ENCODE assay signal across 21 cellular contexts in the genomic region with DNA sequence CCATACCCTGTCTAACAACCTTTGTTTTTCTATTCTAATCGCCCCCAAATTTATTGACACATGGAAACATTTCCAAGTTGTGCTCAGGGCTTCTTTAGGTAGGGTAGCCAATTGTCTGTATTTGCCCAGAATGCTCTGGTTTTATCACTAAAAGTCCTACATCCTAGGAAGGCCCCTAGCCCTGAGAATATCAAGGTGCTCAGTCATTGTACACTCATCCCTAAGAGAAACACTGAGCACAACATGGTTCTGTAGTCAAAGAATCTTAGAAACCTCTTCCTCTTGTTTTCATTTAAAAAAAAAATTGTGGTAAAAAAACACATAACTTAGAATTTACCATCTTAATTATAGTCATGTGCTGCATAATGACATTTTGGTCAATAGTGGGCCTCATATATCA.
"Had no signal": no experiment of that assay in that cellular context is flagged by ENCODE, and none has a peak within 500 bp of the region (broad histone marks: within the 10 kb centered on the region; RNA-seq: fewer than 3 reads in every experiment).

No MANE protein-coding gene starts in this region.

- H3K27me3 Mint-ChIP-seq: naive thymus-derived CD4-positive, alpha-beta T cell; natural killer cell treated with Interleukin-12 subunit alpha and Interleukin-12 subunit beta and Interleukin-15 and Interleukin-18, amount 100 ng/mL, for 72 hours; stimulated activated memory B cell treated with anti-CD40 and anti-IgM and Interleukin-4, amounts not matched to agents 10 μg/mL and 1 μg/mL and 100 μg/mL, for 72 hours; stimulated activated naive CD8-positive, alpha-beta T cell treated with anti-CD3 and anti-CD28 coated beads, Interleukin-15, amount 100 ng/mL, for 72 hours had no signal

- H3K27ac Mint-ChIP-seq: naive thymus-derived CD4-positive, alpha-beta T cell; natural killer cell treated with Interleukin-12 subunit alpha and Interleukin-12 subunit beta and Interleukin-15 and Interleukin-18, amount 100 ng/mL, for 72 hours; progenitor cell of endocrine pancreas; stimulated activated memory B cell treated with anti-CD40 and anti-IgM and Interleukin-4, amounts not matched to agents 10 μg/mL and 1 μg/mL and 100 μg/mL, for 72 hours; stimulated activated naive CD8-positive, alpha-beta T cell treated with anti-CD3 and anti-CD28 coated beads, Interleukin-15, amount 100 ng/mL, for 72 hours had no signal

- H3K4me1 Mint-ChIP-seq: naive thymus-derived CD4-positive, alpha-beta T cell; stimulated activated memory B cell treated with anti-CD40 and anti-IgM and Interleukin-4, amounts not matched to agents 10 μg/mL and 1 μg/mL and 100 μg/mL, for 72 hours; stimulated activated naive CD8-positive, alpha-beta T cell treated with anti-CD3 and anti-CD28 coated beads, Interleukin-15, amount 100 ng/mL, for 72 hours had no signal

- DNase-seq: islet precursor cell; left colon; left lung; midbrain; mucosa of descending colon; naive thymus-derived CD4-positive, alpha-beta T cell; ovary; right lobe of liver; stimulated activated CD4-positive, alpha-beta T cell treated with anti-CD3 and anti-CD28 coated beads, Interleukin-1b, Interleukin-23, amount 100 ng/mL, for 48 hours; stimulated activated CD4-positive, alpha-beta T cell treated with anti-CD3 and anti-CD28 coated beads, Interleukin-2, amount 100 ng/mL, for 48 hours; stimulated activated CD4-positive, alpha-beta T cell treated with anti-CD3 and anti-CD28 coated beads, Interleukin-4, amount 100 ng/mL, for 4 hours; stimulated activated CD8-positive, alpha-beta memory T cell treated with anti-CD3 and anti-CD28 coated beads, Interleukin-4, amount 100 ng/mL, for 48 hours; stimulated activated naive CD4-positive, alpha-beta T cell treated with Interleukin-2 at 50 U/mL for 16 hours; stimulated activated naive CD8-positive, alpha-beta T cell treated with anti-CD3 and anti-CD28 coated beads, Interleukin-15, amount 100 ng/mL, for 72 hours; substantia nigra; thyroid gland; transverse colon; upper lobe of left lung had no signal

- H3K9me3 Mint-ChIP-seq: natural killer cell treated with Interleukin-12 subunit alpha and Interleukin-12 subunit beta and Interleukin-15 and Interleukin-18, amount 100 ng/mL, for 72 hours had no signal

- H3K4me3 Mint-ChIP-seq: naive thymus-derived CD4-positive, alpha-beta T cell; natural killer cell treated with Interleukin-12 subunit alpha and Interleukin-12 subunit beta and Interleukin-15 and Interleukin-18, amount 100 ng/mL, for 72 hours; stimulated activated memory B cell treated with anti-CD40 and anti-IgM and Interleukin-4, amounts not matched to agents 10 μg/mL and 1 μg/mL and 100 μg/mL, for 72 hours; stimulated activated naive CD8-positive, alpha-beta T cell treated with anti-CD3 and anti-CD28 coated beads, Interleukin-15, amount 100 ng/mL, for 72 hours had no signal

- H3K36me3 Mint-ChIP-seq: naive thymus-derived CD4-positive, alpha-beta T cell; natural killer cell treated with Interleukin-12 subunit alpha and Interleukin-12 subunit beta and Interleukin-15 and Interleukin-18, amount 100 ng/mL, for 72 hours; stimulated activated memory B cell treated with anti-CD40 and anti-IgM and Interleukin-4, amounts not matched to agents 10 μg/mL and 1 μg/mL and 100 μg/mL, for 72 hours had no signal
